Comparison of ENCODE assay signal across 14 cellular contexts in genomic region chr5:124043456-124043855, GRCh38.
A peak's percentile ranks its signal among the peaks of the same experiment; 100 is the strongest.
DNase-seq lines count a peak whose midpoint lies in the region; ATAC-seq and TF ChIP-seq lines count a peak whose summit lies in the region.
"Had no signal": no experiment of that assay in that cellular context is flagged by ENCODE, and none has a peak within 500 bp of the region (broad histone marks: within the 10 kb centered on the region; RNA-seq: fewer than 3 reads in every experiment).

No MANE protein-coding gene starts in this region.

- TF ChIP-seq CTCF in RWPE2 (IDR thresholded peaks at IDR 0.05; ENCODE audit: poor library complexity, severe bottlenecking) (peak; percentile 20), left lung (IDR thresholded peaks at IDR 0.05) (no peak), foreskin fibroblast (IDR thresholded peaks at IDR 0.05; ENCODE audit: low read depth, low read length) (no peak)

- DNase-seq in DMS53 (lab: John Stamatoyannopoulos, UW): peak; percentile 70
- peak; percentile 37 for DNase-seq in HEK293T (ENCODE audit: extremely low spot score)
- no peak for DNase-seq in RWPE2 (ENCODE audit: low spot score)
- DNase-seq in iPS-NIHi11 (ENCODE audit: low spot score): peak; percentile 14
- no peak for DNase-seq in stimulated activated CD4-positive, alpha-beta T cell treated with anti-CD3 and anti-CD28 coated beads, Interleukin-2, amount 100 ng/mL, for 24 hours
- no peak for DNase-seq in left lung
- no peak for DNase-seq in activated effector memory CD4-positive, alpha-beta T cell treated with Interleukin-2 at 50 U/mL for 16 hours
- no peak for DNase-seq in foreskin fibroblast
- DNase-seq: activated B cell treated with CpG ODN at 0.5 μM for 24 hours; activated T-cell treated with anti-CD3 and anti-CD28 coated beads, Interleukin-2, amount 50 U/mL, for 1 hour; DMS153; MG63; naive thymus-derived CD8-positive, alpha-beta T cell had no signal

- POLR2A ChIA-PET in HEK293T (lab: Yijun Ruan, JAX): no interaction called here

- H3K9me3 ChIP-seq in RWPE2 (ENCODE audit: severe bottlenecking) (no peaks in the 10 kb centered on the region), left lung (no peaks in the 10 kb centered on the region)
- H3K9me3 ChIP-seq: MG63 had no signal

- H3K27ac ChIP-seq in RWPE2 (ENCODE audit: poor library complexity, severe bottlenecking) (no peak overlapping the region), left lung (no peak overlapping the region)
- H3K27ac ChIP-seq: epithelial cell of prostate had no signal

- no peaks in the 10 kb centered on the region for H3K4me1 ChIP-seq in RWPE2 (ENCODE audit: insufficient read depth, poor library complexity, severe bottlenecking)
- H3K4me1 ChIP-seq in left lung: no peaks in the 10 kb centered on the region

- intact Hi-C loops in left lung (cut with DNase I): no loop called here

- ATAC-seq in RWPE2 (ENCODE audit: low read depth) (no peak), left lung (no peak)
- ATAC-seq: naive thymus-derived CD8-positive, alpha-beta T cell had no signal

- no peaks in the 10 kb centered on the region for H3K27me3 ChIP-seq in RWPE2 (ENCODE audit: insufficient read depth, poor library complexity, severe bottlenecking)
- no peaks in the 10 kb centered on the region for H3K27me3 ChIP-seq in left lung
- H3K27me3 ChIP-seq: MG63 had no signal

- H3K4me3 ChIP-seq in RWPE2 (ENCODE audit: severe bottlenecking): no peak overlapping the region
- H3K4me3 ChIP-seq in left lung: no peak overlapping the region
- no peak overlapping the region for H3K4me3 ChIP-seq in foreskin fibroblast (ENCODE audit: low read depth in 1 of 2, low read length in 2 of 2)
- H3K4me3 ChIP-seq: MG63 had no signal

- CTCF ChIA-PET in HEK293T (lab: Yijun Ruan, JAX): no interaction called here

- H3K36me3 ChIP-seq in RWPE2 (ENCODE audit: low read depth) (no peaks in the 10 kb centered on the region), left lung (no peaks in the 10 kb centered on the region)
- H3K36me3 ChIP-seq: MG63 had no signal

TF ChIP-seq in HEK293T, 16 proteins besides CTCF, POLR2A, EP300 and RAD21:
- no peak for TF ChIP-seq SUZ12 (IDR thresholded peaks at IDR 0.05)
- no peak for TF ChIP-seq TARDBP (IDR thresholded peaks at IDR 0.05)
- TF ChIP-seq HDGF (IDR thresholded peaks at IDR 0.05; ENCODE audit: borderline replicate concordance): no peak
- no peak for TF ChIP-seq ELF4 (IDR thresholded peaks at IDR 0.05)
- TF ChIP-seq BHLHE40 (IDR thresholded peaks at IDR 0.05; ENCODE audit: borderline replicate concordance): no peak
- no peak for TF ChIP-seq PKNOX1 (IDR thresholded peaks at IDR 0.05)
- no peak for TF ChIP-seq SP1 (IDR thresholded peaks at IDR 0.05)

Comparison
In these comparisons a context has a peak if more than half of its experiments do, and no peak if none do; other contexts are left out.
1. DNase-seq: peak in DMS53 (single experiment), HEK293T (single experiment) and iPS-NIHi11 (single experiment); none in RWPE2 (single experiment), stimulated activated CD4-positive, alpha-beta T cell treated with anti-CD3 and anti-CD28 coated beads, Interleukin-2, amount 100 ng/mL, for 24 hours (0 of 2), left lung (0 of 2), activated effector memory CD4-positive, alpha-beta T cell treated with Interleukin-2 at 50 U/mL for 16 hours (single experiment) and foreskin fibroblast (0 of 2).